ENCODE assay signal across 25 cellular contexts in the genomic region with DNA sequence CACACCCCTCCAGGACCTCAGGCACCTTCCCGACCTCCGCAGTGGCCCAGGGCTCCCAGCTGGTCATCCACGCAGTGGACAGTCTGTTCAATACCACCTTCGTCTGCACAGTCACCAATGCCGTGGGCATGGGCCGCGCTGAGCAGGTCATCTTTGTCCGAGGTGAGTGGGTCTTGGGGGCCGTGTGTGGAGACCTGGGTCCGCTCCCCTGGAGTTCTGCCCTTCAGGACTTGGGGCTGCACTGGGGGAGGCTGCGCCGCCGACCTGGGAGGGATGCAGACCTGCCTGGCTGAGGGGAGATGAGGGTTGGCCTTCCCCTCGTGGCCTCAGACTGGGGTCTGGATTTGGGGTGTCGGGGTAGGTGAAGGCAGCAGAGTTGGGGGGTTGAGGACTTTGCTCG. TPM values are rescaled to one million over a fixed set of nuclear protein-coding genes. Genes with fewer than 3 reads are reported as not detected.
A peak's percentile ranks its signal among the peaks of the same experiment; 100 is the strongest.
DNase-seq lines count a peak whose midpoint lies in the region; ATAC-seq, FAIRE-seq and TF ChIP-seq lines count a peak whose summit lies in the region.
"Had no signal": no experiment of that assay in that cellular context is flagged by ENCODE, and none has a peak within 500 bp of the region (broad histone marks: within the 10 kb centered on the region; RNA-seq: fewer than 3 reads in every experiment).

No MANE protein-coding gene starts in this region.

- H3K23me2 ChIP-seq in H1 (ENCODE audit: low read depth, low read length) = no peaks in the 10 kb centered on the region

- DNase-seq in PC-9 (no peak), H1 (ENCODE audit: low read depth in 1 of 2, low spot score in 2 of 2) (no peak), nephron progenitor cell (no peak), trophoblast cell (no peak), SIG-M5 (lab: John Stamatoyannopoulos, UW) (no peak), MG63 (no peak), amygdala (lab: John Stamatoyannopoulos, UW) (no peak)
- DNase-seq: ACHN; C1 segment of cervical spinal cord; CD4-positive, CD25-positive, alpha-beta regulatory T cell; COR-L47; HFFc6; IMR-90; KBM-7 had no signal

- H3F3A ChIP-seq in PC-9 (ENCODE audit: insufficient read depth, low read depth) = peaks cover 55% of the 10 kb centered on the region

- ATAC-seq in HG03342 (IDR thresholded peaks at IDR 0.05; ENCODE audit: unreplicated experiment) = no peak
- ATAC-seq: HCT116 had no signal

- H3K27me3 Mint-ChIP-seq in nephron progenitor cell (ENCODE audit: low read depth, poor library complexity) = peaks cover 7% of the 10 kb centered on the region

- H3K4me1 ChIP-seq in PC-9 (replicated peaks; ENCODE audit: insufficient read depth) (peaks cover 46% of the 10 kb centered on the region), H1 (replicated peaks in 1 of 4; ENCODE audit: control insufficient read depth in 3 of 4, insufficient read depth in 4 of 4, low read length in 3 of 4) (peaks cover 0 to 14% (median 3%) of the 10 kb centered on the region in 4 experiments; a peak in 5 of 7 replicates), trophoblast cell (ENCODE audit: control insufficient read depth in 1 of 2, insufficient read depth in 2 of 2, low read length in 2 of 2) (peaks cover 51 to 56% of the 10 kb centered on the region in 2 experiments)

- no peak for TF ChIP-seq CTCF in PC-9 (conservative IDR thresholded peaks at IDR 0.05)
- no peak for TF ChIP-seq CTCF in H1 (IDR thresholded peaks at IDR 0.05; ENCODE audit: control extremely low read depth in 1 of 3, insufficient read depth in 1 of 3, low read depth in 1 of 3, low read length in 3 of 3)
- no peak for TF ChIP-seq CTCF in nephron progenitor cell (IDR thresholded peaks at IDR 0.05)

- no peak overlapping the region for H3K4me3 ChIP-seq in PC-9
- no peak overlapping the region for H3K4me3 ChIP-seq in H1 (ENCODE audit: extremely low read depth in 1 of 4, insufficient read depth in 2 of 4, low read depth in 3 of 4, low read length in 4 of 4)
- H3K4me3 ChIP-seq in trophoblast cell (ENCODE audit: low read depth, low read length) = no peak overlapping the region
- no peak overlapping the region for H3K4me3 ChIP-seq in MG63

- H3K79me1 ChIP-seq in H1 (ENCODE audit: low read depth, low read length) (no peaks in the 10 kb centered on the region), trophoblast cell (ENCODE audit: low read length) (peaks cover 26% of the 10 kb centered on the region)

- FAIRE-seq in H1 (lab: Jason Lieb, UNC) = no peak
- FAIRE-seq: A204.1, D721Med, G401.6, GM12891, GM19239 had no signal

- H4K5ac ChIP-seq in H1 (ENCODE audit: insufficient read length, low read depth, low read length) = no peak overlapping the region

- no peaks in the 10 kb centered on the region for H3K9me3 ChIP-seq in PC-9 (ENCODE audit: insufficient read depth, low read depth)
- no peaks in the 10 kb centered on the region for H3K9me3 ChIP-seq in H1 (ENCODE audit: insufficient read depth in 2 of 2, low read depth in 1 of 2, low read length in 1 of 2)
- peaks cover 2% of the 10 kb centered on the region for H3K9me3 ChIP-seq in trophoblast cell (ENCODE audit: insufficient read depth, low read depth, low read length)
- H3K9me3 ChIP-seq in MG63 = no peaks in the 10 kb centered on the region
- H3K9me3 ChIP-seq: BE2C had no signal

- no peak overlapping the region for H2BK15ac ChIP-seq in H1 (ENCODE audit: low read length)

- no peak overlapping the region for H2AK5ac ChIP-seq in H1 (ENCODE audit: low read depth, low read length)
- H2AK5ac ChIP-seq in trophoblast cell (ENCODE audit: low read length) = peak overlapping the region; percentile 61

- no peaks in the 10 kb centered on the region for H3K79me2 ChIP-seq in PC-9 (ENCODE audit: low read depth)
- H3K79me2 ChIP-seq in H1 (ENCODE audit: control insufficient read depth in 1 of 2, insufficient read depth in 2 of 2, low read length in 2 of 2) = no peaks in the 10 kb centered on the region; a peak in 1 of 4 replicates
- peaks cover 8% of the 10 kb centered on the region for H3K79me2 ChIP-seq in trophoblast cell (ENCODE audit: control insufficient read depth, insufficient read depth, low read length, poor library complexity)

- H2BK120ac ChIP-seq in H1 (replicated peaks; ENCODE audit: low read depth, low read length) (no peak overlapping the region), trophoblast cell (ENCODE audit: insufficient read depth, low read length, poor library complexity) (peak overlapping the region; percentile 57)

- H3K4me2 ChIP-seq in PC-9 (no peak overlapping the region), H1 (ENCODE audit: insufficient read depth in 1 of 2, low read depth in 2 of 2, low read length in 2 of 2) (no peak overlapping the region), trophoblast cell (ENCODE audit: low read length) (no peak overlapping the region)

- H3K4ac ChIP-seq in H1 (replicated peaks; ENCODE audit: insufficient read length, low read depth, low read length) = no peak overlapping the region
- peak overlapping the region; percentile 22 for H3K4ac ChIP-seq in trophoblast cell (ENCODE audit: low read depth, low read length)

- TF ChIP-seq EP300 in H1 (IDR thresholded peaks at IDR 0.05; ENCODE audit: borderline replicate concordance in 1 of 2, low read depth in 2 of 2, low read length in 2 of 2) = no peak

- no peak overlapping the region for H3K14ac ChIP-seq in H1 (ENCODE audit: insufficient read length)
- peak overlapping the region; percentile 7 for H3K14ac ChIP-seq in trophoblast cell (ENCODE audit: low read length)

- POLR2A ChIA-PET in PC-9 (lab: Charles Lee; ENCODE audit: unreplicated experiment) (no interaction called here), H1 (lab: Charles Lee; ENCODE audit: partially characterized antibody) (interaction anchor here (0.9 to 13.6 kb wide), 8 partner anchors 10 to 30 kb away, joined by 3 to 109 read pairs (median 4); a partner anchor contains a TSS)

- TF ChIP-seq RAD21 in H1 (IDR thresholded peaks at IDR 0.05 in 1 of 2, conservative IDR thresholded peaks at IDR 0.05 in 1 of 2; ENCODE audit: low read depth in 2 of 2, low read length in 2 of 2) = no peak

- H3K27me3 ChIP-seq in PC-9 (ENCODE audit: insufficient read depth, low read depth) (no peaks in the 10 kb centered on the region), H1 (replicated peaks in 1 of 4; ENCODE audit: control insufficient read depth in 3 of 4, extremely low read depth in 1 of 4, insufficient read depth in 3 of 4, low read length in 3 of 4) (no peaks in the 10 kb centered on the region), trophoblast cell (ENCODE audit: insufficient read depth, low read length) (no peaks in the 10 kb centered on the region), MG63 (no peaks in the 10 kb centered on the region)
- H3K27me3 ChIP-seq: BE2C had no signal

- peaks cover 31% of the 10 kb centered on the region for H3K4me1 Mint-ChIP-seq in nephron progenitor cell

- H4K20me1 ChIP-seq in PC-9 (ENCODE audit: insufficient read depth) = peaks cover 6% of the 10 kb centered on the region; the same call in 1 of the 2 replicates
- peaks cover 4 to 19% of the 10 kb centered on the region in 2 experiments for H4K20me1 ChIP-seq in H1 (replicated peaks in 1 of 2; ENCODE audit: control insufficient read depth in 1 of 2, insufficient read depth in 2 of 2, low read length in 2 of 2)

- TF ChIP-seq POLR2A in H1 (IDR thresholded peaks at IDR 0.05; ENCODE audit: control extremely low read depth in 1 of 2, low read depth in 2 of 2, low read length in 2 of 2) = no peak

- intact Hi-C loops in PC-9 (cut with micrococcal nuclease; ENCODE audit: unreplicated experiment) = no loop called here

- no peak overlapping the region for H2BK20ac ChIP-seq in H1 (ENCODE audit: low read length)

- H2BK12ac ChIP-seq in H1 (ENCODE audit: low read depth, low read length) (no peak overlapping the region), trophoblast cell (ENCODE audit: low read length) (peak overlapping the region; percentile 3)

- 94% methylated on average over 14 of the region's 16 CpGs; no CpG with 5 or more reads in 1 of the 2 experiments for WGBS in H1 (ENCODE audit: extremely low coverage in 1 of 2, insufficient coverage in 1 of 2, insufficient read length in 1 of 2, insufficient replicate concordance in 2 of 2, low coverage in 1 of 2, low lambda C conversion rate in 2 of 2, missing lambda C conversion rate in 1 of 2), 2 experiments
- no CpG with 5 or more reads among the region's 16 CpGs for WGBS in trophoblast cell (ENCODE audit: extremely low coverage, insufficient coverage, insufficient read length)

- no peak overlapping the region for H3K4me3 Mint-ChIP-seq in nephron progenitor cell
- H3K4me3 Mint-ChIP-seq: CD4-positive, CD25-positive, alpha-beta regulatory T cell; CD8-positive, alpha-beta memory T cell; HFFc6 had no signal

- H4K12ac ChIP-seq in trophoblast cell (ENCODE audit: low read depth, low read length) = no peak overlapping the region

- H2AFZ ChIP-seq in PC-9 (no peak overlapping the region), H1 (ENCODE audit: low read length) (no peak overlapping the region), trophoblast cell (ENCODE audit: insufficient read depth, low read length, poor library complexity) (no peak overlapping the region)

- no peaks in the 10 kb centered on the region for H3K9me2 ChIP-seq in PC-9 (ENCODE audit: insufficient read depth)

- H4K8ac ChIP-seq in H1 (ENCODE audit: extremely low read depth, insufficient read depth, low read length) (0 out of 2 replicates have a peak overlapping the region, but pooled peaks have one; percentile 2), trophoblast cell (ENCODE audit: low read depth, low read length) (no peak overlapping the region)

- peak overlapping the region; percentile 95 for H3K27ac ChIP-seq in PC-9
- H3K27ac ChIP-seq in H1 (ENCODE audit: low read depth, low read length) = no peak overlapping the region
- H3K27ac ChIP-seq in trophoblast cell (ENCODE audit: low read depth, low read length) = peak overlapping the region; percentile 86
- H3K27ac ChIP-seq: HL-60 had no signal

- BruUV-seq in PC-9 (replicated peaks; lab: Mats Ljungman, UMichigan) = no TSS peak

- H4K91ac ChIP-seq in H1 (replicated peaks; ENCODE audit: insufficient read length, low read length) (no peak overlapping the region), trophoblast cell (ENCODE audit: low read depth, low read length) (peak overlapping the region; percentile 47)

- H3K9me3 Mint-ChIP-seq in nephron progenitor cell = no peaks in the 10 kb centered on the region
- H3K9me3 Mint-ChIP-seq: CD8-positive, alpha-beta memory T cell; HFFc6 had no signal

- CTCF ChIA-PET in PC-9 (lab: Charles Lee) = interaction anchor here (0.6 kb wide), 1 partner anchor 40 kb away, joined by 7 read pairs; no protein-coding TSS in a partner anchor
- CTCF ChIA-PET in H1 (lab: Charles Lee; ENCODE audit: partially characterized antibody) = interaction anchor here (1.0 to 1.3 kb wide), 2 partner anchors 75 to 153 kb away, joined by 3 to 4 read pairs; no protein-coding TSS in a partner anchor

- no peak overlapping the region for H3K56ac ChIP-seq in H1 (replicated peaks; ENCODE audit: insufficient read length, low read depth, low read length)

- H2BK5ac ChIP-seq in H1 (ENCODE audit: low read depth, low read length) (no peak overlapping the region), trophoblast cell (ENCODE audit: low read depth, low read length, poor library complexity) (peak overlapping the region; percentile 72)

- H3K23ac ChIP-seq in H1 (ENCODE audit: insufficient read length) (no peak overlapping the region), trophoblast cell (ENCODE audit: low read length) (no peak overlapping the region)

- peaks cover 30% of the 10 kb centered on the region for H3K36me3 ChIP-seq in PC-9 (ENCODE audit: low read depth)
- peaks cover 42 to 79% (median 60%) of the 10 kb centered on the region in 4 experiments for H3K36me3 ChIP-seq in H1 (ENCODE audit: control insufficient read depth in 2 of 4, insufficient read depth in 4 of 4, low read length in 3 of 4)
- H3K36me3 ChIP-seq in trophoblast cell (ENCODE audit: control insufficient read depth in 1 of 2, insufficient read depth in 2 of 2, low read length in 2 of 2) = peaks cover 75 to 77% of the 10 kb centered on the region in 2 experiments
- peaks cover 42% of the 10 kb centered on the region for H3K36me3 ChIP-seq in MG63
- H3K36me3 ChIP-seq: BE2C had no signal

- H3K36me3 Mint-ChIP-seq in nephron progenitor cell (ENCODE audit: low read depth) = peaks cover 55% of the 10 kb centered on the region
- H3K36me3 Mint-ChIP-seq: CD4-positive, CD25-positive, alpha-beta regulatory T cell; CD8-positive, alpha-beta memory T cell had no signal

- peak overlapping the region; percentile 97 for H3K27ac Mint-ChIP-seq in nephron progenitor cell
- H3K27ac Mint-ChIP-seq: CD4-positive, CD25-positive, alpha-beta regulatory T cell; HFFc6 had no signal

- no peak overlapping the region for H3K18ac ChIP-seq in H1 (ENCODE audit: extremely low read depth, low read length)
- peak overlapping the region; percentile 36 for H3K18ac ChIP-seq in trophoblast cell (ENCODE audit: low read length)

- H3K9ac ChIP-seq in H1 (replicated peaks in 1 of 4; ENCODE audit: extremely low read depth in 1 of 4, low read depth in 3 of 4, low read length in 3 of 4) (no peak overlapping the region; a peak in 1 of 7 replicates), trophoblast cell (ENCODE audit: low read length) (no peak overlapping the region)

RNA-seq across cellular contexts. Expression of a gene that starts 16.7 kb away (rescaled TPM):
- 83.6 and 86.0 TPM in 2 replicates for total RNA-seq in PC-9 (2021)
- 178 and 179 TPM in 2 replicates for total RNA-seq in H1 (2021; fragmentation: NEBNext Ultra II Directional; extraction: Animal tissue kit (Norgen Biotek cat#: 25700))
- 154 and 189 TPM in 2 replicates for polyA plus RNA-seq in H1 (2011; rRNA removed)
- 178 TPM for polyA plus RNA-seq in H1 (2011; cell fraction: cytosol; rRNA removed)
- polyA plus RNA-seq in H1 (2011; cell fraction: nucleus; rRNA removed) = 162 TPM
- 92.8 to 179 TPM (median 177 TPM) in 4 replicates for polyA plus RNA-seq in H1 (2012, experiment 1 of 2)
- polyA plus RNA-seq in H1 (2012, experiment 2 of 2) = 130 TPM
- 124 TPM for polyA plus RNA-seq in H1 (2013, experiment 1 of 2)
- polyA plus RNA-seq in H1 (2013, experiment 2 of 2) = 121 TPM
- 74.6 and 94.6 TPM in 2 replicates for polyA minus RNA-seq in H1 (2011; rRNA and poly(A)+ RNA removed)
- polyA minus RNA-seq in H1 (2011; cell fraction: cytosol; rRNA and poly(A)+ RNA removed) = 65.0 TPM
- 55.1 TPM for polyA minus RNA-seq in H1 (2011; cell fraction: nucleus; rRNA and poly(A)+ RNA removed)
- polyA plus RNA-seq in trophoblast cell (2013) = 49.1 and 50.5 TPM in 2 replicates
- 265 and 461 TPM in 2 replicates for total RNA-seq in MG63 (2014; rRNA removed; shearing (Covaris generic); ENCODE audit: low replicate concordance)

RNA-seq across cellular contexts. Expression of a gene that starts 28.2 kb away (rescaled TPM):
- total RNA-seq in PC-9 (2021) = 115 and 136 TPM in 2 replicates
- total RNA-seq in H1 (2021; fragmentation: NEBNext Ultra II Directional; extraction: Animal tissue kit (Norgen Biotek cat#: 25700)) = 181 and 184 TPM in 2 replicates
- 237 and 318 TPM in 2 replicates for polyA plus RNA-seq in H1 (2011; rRNA removed)
- polyA plus RNA-seq in H1 (2011; cell fraction: cytosol; rRNA removed) = 172 TPM
- 179 TPM for polyA plus RNA-seq in H1 (2011; cell fraction: nucleus; rRNA removed)
- 178 to 211 TPM (median 195 TPM) in 4 replicates for polyA plus RNA-seq in H1 (2012, experiment 1 of 2)
- polyA plus RNA-seq in H1 (2012, experiment 2 of 2) = 296 TPM
- 279 TPM for polyA plus RNA-seq in H1 (2013, experiment 1 of 2)
- polyA plus RNA-seq in H1 (2013, experiment 2 of 2) = 320 TPM
- 159 and 221 TPM in 2 replicates for polyA minus RNA-seq in H1 (2011; rRNA and poly(A)+ RNA removed)
- 128 TPM for polyA minus RNA-seq in H1 (2011; cell fraction: cytosol; rRNA and poly(A)+ RNA removed)
- 64.3 TPM for polyA minus RNA-seq in H1 (2011; cell fraction: nucleus; rRNA and poly(A)+ RNA removed)
- polyA plus RNA-seq in trophoblast cell (2013) = 281 and 282 TPM in 2 replicates
- 23.6 and 38.2 TPM in 2 replicates for total RNA-seq in MG63 (2014; rRNA removed; shearing (Covaris generic); ENCODE audit: low replicate concordance)
- polyA plus RNA-seq: CD4-positive, CD25-positive, alpha-beta regulatory T cell had no signal

RNA-seq across cellular contexts. Expression of a gene that starts 31.3 kb away (rescaled TPM):
- 11.5 and 16.5 TPM in 2 replicates for total RNA-seq in PC-9 (2021)
- 629 and 679 TPM in 2 replicates for total RNA-seq in H1 (2021; fragmentation: NEBNext Ultra II Directional; extraction: Animal tissue kit (Norgen Biotek cat#: 25700))
- 1,258 and 1,819 TPM in 2 replicates for polyA plus RNA-seq in H1 (2011; rRNA removed)
- polyA plus RNA-seq in H1 (2011; cell fraction: cytosol; rRNA removed) = 2,004 TPM
- 1,227 TPM for polyA plus RNA-seq in H1 (2011; cell fraction: nucleus; rRNA removed)
- polyA plus RNA-seq in H1 (2012, experiment 1 of 2) = 455 to 954 TPM (median 869 TPM) in 4 replicates
- polyA plus RNA-seq in H1 (2012, experiment 2 of 2) = 444 TPM
- 1,163 TPM for polyA plus RNA-seq in H1 (2013, experiment 1 of 2)
- 1,134 TPM for polyA plus RNA-seq in H1 (2013, experiment 2 of 2)
- 77.1 and 107 TPM in 2 replicates for polyA minus RNA-seq in H1 (2011; rRNA and poly(A)+ RNA removed)
- polyA minus RNA-seq in H1 (2011; cell fraction: cytosol; rRNA and poly(A)+ RNA removed) = 305 TPM
- 218 TPM for polyA minus RNA-seq in H1 (2011; cell fraction: nucleus; rRNA and poly(A)+ RNA removed)
- polyA plus RNA-seq in trophoblast cell (2013) = 836 and 837 TPM in 2 replicates
- total RNA-seq in MG63 (2014; rRNA removed; shearing (Covaris generic); ENCODE audit: low replicate concordance) = 0.67 and 3.2 TPM in 2 replicates
- polyA plus RNA-seq: CD4-positive, CD25-positive, alpha-beta regulatory T cell; CD8-positive, alpha-beta memory T cell had no signal

RNA-seq across cellular contexts. Expression of a gene that starts 40.1 kb away (rescaled TPM):
- 27.4 and 31.1 TPM in 2 replicates for total RNA-seq in PC-9 (2021)
- 78.2 and 87.8 TPM in 2 replicates for total RNA-seq in H1 (2021; fragmentation: NEBNext Ultra II Directional; extraction: Animal tissue kit (Norgen Biotek cat#: 25700))
- polyA plus RNA-seq in H1 (2011; rRNA removed) = 55.8 and 93.6 TPM in 2 replicates
- polyA plus RNA-seq in H1 (2011; cell fraction: cytosol; rRNA removed) = 47.4 TPM
- polyA plus RNA-seq in H1 (2011; cell fraction: nucleus; rRNA removed) = 54.5 TPM
- polyA plus RNA-seq in H1 (2012, experiment 1 of 2) = 80.3 to 111 TPM (median 99.7 TPM) in 4 replicates
- 1,424 TPM for polyA plus RNA-seq in H1 (2012, experiment 2 of 2)
- 476 TPM for polyA plus RNA-seq in H1 (2013, experiment 1 of 2)
- 500 TPM for polyA plus RNA-seq in H1 (2013, experiment 2 of 2)
- polyA minus RNA-seq in H1 (2011; rRNA and poly(A)+ RNA removed) = 11.5 and 19.7 TPM in 2 replicates
- polyA minus RNA-seq in H1 (2011; cell fraction: cytosol; rRNA and poly(A)+ RNA removed) = 50.2 TPM
- 13.9 TPM for polyA minus RNA-seq in H1 (2011; cell fraction: nucleus; rRNA and poly(A)+ RNA removed)
- 192 and 210 TPM in 2 replicates for polyA plus RNA-seq in trophoblast cell (2013)
- not detected in 2 replicates for total RNA-seq in MG63 (2014; rRNA removed; shearing (Covaris generic); ENCODE audit: low replicate concordance)
- total RNA-seq: CD4-positive, CD25-positive, alpha-beta regulatory T cell; H4; IMR-90 had no signal
- polyA plus RNA-seq: CD4-positive, CD25-positive, alpha-beta regulatory T cell; CD8-positive, alpha-beta memory T cell had no signal

Comparison
In these comparisons a context has a peak if more than half of its experiments do, and no peak if none do; other contexts are left out.
1. RNA of a gene that starts 31.3 kb away (total RNA-seq): 629 to 679 TPM in H1; 11.5 to 16.5 TPM in PC-9 and 0.67 to 3.2 TPM in MG63; every median in the first group is over 10 times any median in the second.